8 cellular contexts compared by ENCODE assay signal in the genomic region with DNA sequence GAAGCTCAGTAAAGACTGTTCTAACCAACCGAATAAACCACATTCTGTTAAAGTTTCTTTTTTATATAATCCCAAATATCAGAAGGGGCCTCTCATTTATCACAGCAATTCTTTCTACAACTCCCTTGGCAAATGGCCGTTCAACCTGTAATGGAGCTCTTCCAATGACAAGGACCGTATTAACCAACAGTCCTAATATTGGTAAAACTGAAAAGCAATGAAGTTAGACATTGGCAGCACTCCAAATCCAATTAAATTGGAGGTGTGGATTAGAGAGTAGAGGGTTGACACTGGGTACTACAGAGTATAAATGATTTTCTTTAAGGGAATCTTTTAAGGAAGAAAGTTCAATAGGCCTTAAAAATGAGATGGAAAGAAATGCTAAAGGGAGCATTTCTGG. TPM values are rescaled to one million over a fixed set of nuclear protein-coding genes. Genes with fewer than 3 reads are reported as not detected.
A peak's percentile ranks its signal among the peaks of the same experiment; 100 is the strongest.
DNase-seq lines count a peak whose midpoint lies in the region; ATAC-seq and TF ChIP-seq lines count a peak whose summit lies in the region.

No MANE protein-coding gene starts in this region.

- H3K9me3 ChIP-seq in lower lobe of right lung = no peaks in the 10 kb centered on the region

- intact Hi-C loops in lower lobe of right lung (cut with DNase I) = no loop called here

- in situ Hi-C loops in astrocyte of the cerebellum (cut with HindIII; ENCODE audit: low sequenced_read_pairs) = no loop called here

- H3K27me3 ChIP-seq in H7 (ENCODE audit: control insufficient read depth, insufficient read depth, low read length) = no peaks in the 10 kb centered on the region
- H3K27me3 ChIP-seq in lower lobe of right lung (ENCODE audit: low read depth) = no peaks in the 10 kb centered on the region

- no peak for ATAC-seq in lower lobe of right lung
- no peak for ATAC-seq in activated CD4-positive, CD25-positive, alpha-beta regulatory T cell treated with anti-CD3 and anti-CD28 coated beads, Interleukin-2, amount 50 U/mL, for 24 hours

- peaks cover 41% of the 10 kb centered on the region for H3K4me1 ChIP-seq in lower lobe of right lung

- H3K36me3 ChIP-seq in H7 (replicated peaks; ENCODE audit: control insufficient read depth, insufficient read depth, low read length) = peaks cover 2% of the 10 kb centered on the region
- H3K36me3 ChIP-seq in lower lobe of right lung = peaks cover 6% of the 10 kb centered on the region

- H3K27ac ChIP-seq in 22Rv1 (peak overlapping the region; percentile 80), lower lobe of right lung (peak overlapping the region; percentile 90)

- DNase-seq in H7 (no peak), astrocyte of the cerebellum (ENCODE audit: low read depth) (no peak), lower lobe of right lung (no peak), inferior parietal cortex (ENCODE audit: extremely low spot score) (no peak)
- no peak for DNase-seq in activated T-cell treated with anti-CD3 and anti-CD28 coated beads, Interleukin-2, amount 50 U/mL, for 1 hour
- DNase-seq in activated CD4-positive, alpha-beta T cell treated with anti-CD3 and anti-CD28 coated beads for 1 hour = no peak

- no peak for TF ChIP-seq CTCF in 22Rv1 (IDR thresholded peaks at IDR 0.05)
- no peak for TF ChIP-seq CTCF in astrocyte of the cerebellum (IDR thresholded peaks at IDR 0.05; ENCODE audit: low read depth, low read length, missing control alignments)
- no peak for TF ChIP-seq CTCF in lower lobe of right lung (IDR thresholded peaks at IDR 0.05)

- peak overlapping the region; percentile 83 for H3K4me3 ChIP-seq in H7 (ENCODE audit: insufficient read depth, low read depth, low read length)
- H3K4me3 ChIP-seq in astrocyte of the cerebellum (ENCODE audit: low read depth, low read length) = peak overlapping the region; percentile 89
- peak overlapping the region; percentile 77 for H3K4me3 ChIP-seq in lower lobe of right lung

RNA-seq across cellular contexts. Expression of gene TMED7, which starts 0.8 kb away (rescaled TPM):
- 53.0 and 58.9 TPM in 2 replicates for total RNA-seq in H7 (2014; rRNA removed; shearing (Covaris generic))
- 82.2 TPM for total RNA-seq in lower lobe of right lung

RNA-seq across cellular contexts. Expression of gene TICAM2, which starts 22.7 kb away (rescaled TPM):
- not detected in 2 replicates for total RNA-seq in H7 (2014; rRNA removed; shearing (Covaris generic))
- total RNA-seq in lower lobe of right lung = 5.8 TPM
